Comparison of ENCODE assay signal across 10 cellular contexts in the genomic region with DNA sequence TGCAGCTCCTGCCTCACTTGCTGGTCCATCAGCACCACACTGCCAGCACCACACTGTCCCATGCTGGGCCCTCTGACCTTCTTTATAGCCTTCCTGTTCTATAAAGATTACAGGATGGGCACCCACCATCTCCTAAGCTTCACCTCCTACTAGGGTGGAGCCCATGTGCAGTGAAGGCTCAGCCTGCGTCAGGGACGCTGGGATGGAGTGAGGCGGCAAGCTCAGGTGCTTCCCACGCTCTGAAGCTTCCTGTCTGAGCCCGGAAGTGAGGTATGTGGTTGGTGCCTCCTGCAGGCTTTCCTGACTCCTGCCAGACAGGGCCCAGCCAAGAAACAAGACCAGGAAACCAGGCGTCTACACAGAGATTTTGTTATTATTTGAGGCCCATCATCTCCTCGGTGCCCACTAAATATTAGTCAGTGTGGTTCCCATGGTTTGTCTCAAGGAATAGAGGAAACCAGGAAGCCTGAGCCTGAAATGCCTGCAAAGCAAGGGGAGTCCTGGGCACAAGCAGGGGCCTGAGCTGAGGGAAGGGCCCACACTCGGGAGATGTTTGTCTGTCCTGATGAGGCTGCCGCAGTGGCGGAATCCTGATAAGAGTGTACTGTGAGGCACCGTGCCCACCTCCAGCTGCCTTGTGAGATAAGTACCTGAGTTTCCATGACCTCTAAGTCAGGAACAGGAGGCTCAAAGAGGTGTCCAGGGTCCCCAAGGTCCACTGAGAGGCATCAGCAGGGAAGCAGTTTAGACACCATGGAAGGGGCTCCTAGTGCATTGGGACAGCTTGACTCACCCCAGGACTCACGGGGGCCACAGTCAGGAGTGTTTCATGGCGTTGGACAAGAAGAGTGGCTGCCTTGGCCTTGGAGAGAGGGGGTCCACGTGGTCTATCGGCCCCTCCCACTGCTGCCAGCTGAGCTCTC. TPM values are rescaled to one million over a fixed set of nuclear protein-coding genes. Genes with fewer than 3 reads are reported as not detected.
A peak's percentile ranks its signal among the peaks of the same experiment; 100 is the strongest.
DNase-seq lines count a peak whose midpoint lies in the region; ATAC-seq and TF ChIP-seq lines count a peak whose summit lies in the region.
"Had no signal": no experiment of that assay in that cellular context is flagged by ENCODE, and none has a peak within 500 bp of the region (broad histone marks: within the 10 kb centered on the region; RNA-seq: fewer than 3 reads in every experiment).

No MANE protein-coding gene starts in this region.

- H3K4me3 Mint-ChIP-seq in CD8-positive, alpha-beta T cell = peak overlapping the region; percentile 60
- H3K4me3 Mint-ChIP-seq in activated B cell treated with CpG ODN at 0.5 μM for 24 hours = no peak overlapping the region

- POLR2A ChIA-PET in CD8-positive, alpha-beta T cell (lab: Charles Lee) = interaction anchor here (0.7 to 1.4 kb wide), 3 partner anchors 14 to 299 kb away, joined by 3 to 5 read pairs (median 3); no protein-coding TSS in a partner anchor
- POLR2A ChIA-PET in activated B cell treated with CpG ODN at 0.5 μM for 24 hours (lab: Charles Lee) = interaction anchor here (0.6 kb wide), 1 partner anchor 33 kb away, joined by 3 read pairs; no protein-coding TSS in a partner anchor

- H3K27me3 ChIP-seq in CD8-positive, alpha-beta T cell (ENCODE audit: insufficient read depth, low read length) = no peaks in the 10 kb centered on the region
- H3K27me3 ChIP-seq: pancreas had no signal

- H3K4me1 Mint-ChIP-seq in CD8-positive, alpha-beta T cell (ENCODE audit: low read depth) = peaks cover 14% of the 10 kb centered on the region
- peaks cover 9% of the 10 kb centered on the region for H3K4me1 Mint-ChIP-seq in activated B cell treated with CpG ODN at 0.5 μM for 24 hours

- no peaks in the 10 kb centered on the region for H3K9me3 ChIP-seq in CD8-positive, alpha-beta T cell (ENCODE audit: low read length)
- H3K9me3 ChIP-seq: pancreas had no signal

- no peaks in the 10 kb centered on the region for H3K9me3 Mint-ChIP-seq in CD8-positive, alpha-beta T cell
- H3K9me3 Mint-ChIP-seq in activated B cell treated with CpG ODN at 0.5 μM for 24 hours = no peaks in the 10 kb centered on the region
- H3K9me3 Mint-ChIP-seq in activated naive CD4-positive, alpha-beta T cell treated with anti-CD3 and anti-CD28 coated beads, Interleukin-2, amount 50 U/mL, for 72 hours = peaks cover 6% of the 10 kb centered on the region in 2 donors

- peaks cover 15% of the 10 kb centered on the region for H3K4me1 ChIP-seq in CD8-positive, alpha-beta T cell (ENCODE audit: insufficient read depth, low read length)
- H3K4me1 ChIP-seq: pancreas had no signal

- in situ Hi-C loops in KBM-7 (cut with MboI; ENCODE audit: low pct_unique_long_range_greater_than_20kb, low sequenced_read_pairs) = loop anchor here (10.0 kb wide), 1 partner anchor 155 kb away; no protein-coding TSS in a partner anchor

- H3K36me3 Mint-ChIP-seq in CD8-positive, alpha-beta T cell = no peaks in the 10 kb centered on the region
- peaks cover 5% of the 10 kb centered on the region for H3K36me3 Mint-ChIP-seq in activated B cell treated with CpG ODN at 0.5 μM for 24 hours (ENCODE audit: low read depth)
- peaks cover 6 to 8% of the 10 kb centered on the region in 2 donors for H3K36me3 Mint-ChIP-seq in activated naive CD4-positive, alpha-beta T cell treated with anti-CD3 and anti-CD28 coated beads, Interleukin-2, amount 50 U/mL, for 72 hours

- DNase-seq in CD8-positive, alpha-beta T cell = peak; percentile 22 to 66 (median 43)
- no peak for DNase-seq in activated B cell treated with CpG ODN at 0.5 μM for 24 hours
- peak; percentile 54 to 65 for DNase-seq in activated naive CD4-positive, alpha-beta T cell treated with anti-CD3 and anti-CD28 coated beads, Interleukin-2, amount 50 U/mL, for 72 hours (ENCODE audit: low spot score in 2 of 2)
- peak; percentile 36 to 43 for DNase-seq in stimulated activated CD4-positive, alpha-beta T cell treated with anti-CD3 and anti-CD28 coated beads, Interleukin-12 subunit alpha, Interleukin-12 subunit beta, amount 100 ng/mL, for 24 hours (ENCODE audit: low read depth in 2 of 2)
- no peak for DNase-seq in LoVo (ENCODE audit: low spot score)
- no peak for DNase-seq in KBM-7
- DNase-seq: NCI-H524 treated with DMSO at 0.1 percent for 48 hours, pancreas had no signal

- peak overlapping the region; percentile 93 for H3K27ac Mint-ChIP-seq in CD8-positive, alpha-beta T cell
- H3K27ac Mint-ChIP-seq in activated B cell treated with CpG ODN at 0.5 μM for 24 hours = peak overlapping the region; percentile 53
- peak overlapping the region; percentile 91 to 96 for H3K27ac Mint-ChIP-seq in activated naive CD4-positive, alpha-beta T cell treated with anti-CD3 and anti-CD28 coated beads, Interleukin-2, amount 50 U/mL, for 72 hours

- peak overlapping the region; percentile 32 for H3K27ac ChIP-seq in CD8-positive, alpha-beta T cell (ENCODE audit: low read depth, low read length)
- H3K27ac ChIP-seq: pancreas had no signal

- no peak overlapping the region for H3K4me3 ChIP-seq in CD8-positive, alpha-beta T cell (ENCODE audit: low read depth, low read length)
- H3K4me3 ChIP-seq: pancreas had no signal

- CTCF ChIA-PET in CD8-positive, alpha-beta T cell (lab: Charles Lee) = interaction anchor here (0.9 to 19.0 kb wide), 5 partner anchors 8 to 427 kb away, joined by 4 to 498 read pairs (median 5); no protein-coding TSS in a partner anchor
- CTCF ChIA-PET in activated B cell treated with CpG ODN at 0.5 μM for 24 hours (lab: Charles Lee) = interaction anchor here (0.6 to 1.7 kb wide), 4 partner anchors 8 to 160 kb away, joined by 3 to 10 read pairs (median 3); no protein-coding TSS in a partner anchor

- intact Hi-C loops in CD8-positive, alpha-beta T cell (cut with DNase I, micrococcal nuclease) = no loop called here
- intact Hi-C loops in activated B cell treated with CpG ODN at 0.5 μM for 24 hours (cut with micrococcal nuclease) = no loop called here

- ATAC-seq in CD8-positive, alpha-beta T cell = peak; percentile 89
- ATAC-seq in activated B cell treated with CpG ODN at 0.5 μM for 24 hours (ENCODE audit: low read depth) (peak; percentile 42), HG03354 (IDR thresholded peaks at IDR 0.05; ENCODE audit: poor library complexity, severe bottlenecking, unreplicated experiment) (no peak), GM18517 (IDR thresholded peaks at IDR 0.05; ENCODE audit: unreplicated experiment) (no peak)
- ATAC-seq in activated naive CD4-positive, alpha-beta T cell treated with anti-CD3 and anti-CD28 coated beads, Interleukin-2, amount 50 U/mL, for 72 hours = peak; percentile 76 to 93

- H3K27me3 Mint-ChIP-seq in CD8-positive, alpha-beta T cell (ENCODE audit: low read depth) = no peaks in the 10 kb centered on the region
- H3K27me3 Mint-ChIP-seq in activated B cell treated with CpG ODN at 0.5 μM for 24 hours = no peaks in the 10 kb centered on the region

- TF ChIP-seq CTCF in CD8-positive, alpha-beta T cell (IDR thresholded peaks at IDR 0.05) = no peak
- TF ChIP-seq CTCF in activated B cell treated with CpG ODN at 0.5 μM for 24 hours (IDR thresholded peaks at IDR 0.05) = no peak

- no peaks in the 10 kb centered on the region for H3K36me3 ChIP-seq in CD8-positive, alpha-beta T cell (ENCODE audit: insufficient read depth, low read length)
- H3K36me3 ChIP-seq: pancreas had no signal

RNA-seq across cellular contexts. Expression of gene RSPH14, which starts 22.0 kb away (rescaled TPM):
- under 1 TPM in 1 of 2 experiments, not detected in 1; 0.71 TPM for total RNA-seq in CD8-positive, alpha-beta T cell
- total RNA-seq in activated B cell treated with CpG ODN at 0.5 μM for 24 hours = not detected in 2 replicates
- under 1 TPM; 0.18 to 0.33 TPM for total RNA-seq in activated naive CD4-positive, alpha-beta T cell treated with anti-CD3 and anti-CD28 coated beads, Interleukin-2, amount 50 U/mL, for 72 hours

RNA-seq across cellular contexts. Expression of gene RAB36, which starts 25.5 kb away (rescaled TPM):
- total RNA-seq in CD8-positive, alpha-beta T cell = under 1 TPM; 0.52 to 0.64 TPM
- total RNA-seq in activated B cell treated with CpG ODN at 0.5 μM for 24 hours = 1.7 and 2.1 TPM in 2 replicates
- total RNA-seq in activated naive CD4-positive, alpha-beta T cell treated with anti-CD3 and anti-CD28 coated beads, Interleukin-2, amount 50 U/mL, for 72 hours = under 1 TPM in 1 of 2 donors, not detected in 1; 0.25 TPM

RNA-seq across cellular contexts. Expression of gene GNAZ, which starts 49.4 kb away (rescaled TPM):
- total RNA-seq in CD8-positive, alpha-beta T cell = not detected
- 9.3 and 12.2 TPM in 2 replicates for total RNA-seq in activated B cell treated with CpG ODN at 0.5 μM for 24 hours
- under 1 TPM; 0.39 to 0.61 TPM for total RNA-seq in activated naive CD4-positive, alpha-beta T cell treated with anti-CD3 and anti-CD28 coated beads, Interleukin-2, amount 50 U/mL, for 72 hours

Comparison
In these comparisons a context has a peak if more than half of its experiments do, and no peak if none do; other contexts are left out.
1. ATAC-seq: peak in CD8-positive, alpha-beta T cell (single experiment), activated B cell treated with CpG ODN at 0.5 μM for 24 hours (single experiment) and activated naive CD4-positive, alpha-beta T cell treated with anti-CD3 and anti-CD28 coated beads, Interleukin-2, amount 50 U/mL, for 72 hours (2 of 2); none in HG03354 (single experiment) and GM18517 (single experiment).
2. DNase-seq: peak in CD8-positive, alpha-beta T cell (7 of 7), activated naive CD4-positive, alpha-beta T cell treated with anti-CD3 and anti-CD28 coated beads, Interleukin-2, amount 50 U/mL, for 72 hours (2 of 2) and stimulated activated CD4-positive, alpha-beta T cell treated with anti-CD3 and anti-CD28 coated beads, Interleukin-12 subunit alpha, Interleukin-12 subunit beta, amount 100 ng/mL, for 24 hours (2 of 2); none in activated B cell treated with CpG ODN at 0.5 μM for 24 hours (single experiment), LoVo (single experiment) and KBM-7 (single experiment).
3. Peak in every context shown above with its lines, with median percentiles within 50 percentile points of each other: H3K27ac Mint-ChIP-seq.